Comparison of ENCODE assay signal across 1 cellular context in the genomic region with DNA sequence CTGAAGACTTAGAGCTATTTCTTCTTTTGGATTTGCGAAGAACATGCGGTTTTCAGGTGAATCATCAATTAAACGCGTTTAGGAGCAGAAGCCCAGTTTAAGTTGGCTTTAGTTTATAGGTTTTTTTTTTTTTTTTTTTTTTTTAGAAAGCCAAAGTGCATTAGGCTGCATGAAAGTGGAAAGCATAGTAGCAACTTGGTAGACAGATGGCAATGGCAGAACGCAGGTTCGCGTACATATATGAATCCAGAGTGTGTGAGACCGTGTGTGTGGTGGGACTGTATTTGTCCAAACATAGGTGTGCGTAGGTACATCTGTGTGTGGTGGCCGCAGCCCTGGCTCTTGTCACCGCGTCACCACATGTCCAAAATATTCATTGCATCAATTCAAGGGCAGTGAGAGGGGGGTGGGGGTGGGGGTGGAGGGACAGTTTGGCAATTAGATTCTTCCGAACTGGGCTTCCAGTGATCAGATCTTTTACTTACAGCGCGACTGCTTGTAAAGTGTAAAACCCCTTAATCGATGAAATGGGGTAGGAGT.
TF ChIP-seq lines count a peak whose summit lies in the region.

No MANE protein-coding gene starts in this region.

TF ChIP-seq in K562, 482 proteins besides CTCF, POLR2A, EP300 and RAD21 (continued from another document):
- TF ChIP-seq, protein P1, sequence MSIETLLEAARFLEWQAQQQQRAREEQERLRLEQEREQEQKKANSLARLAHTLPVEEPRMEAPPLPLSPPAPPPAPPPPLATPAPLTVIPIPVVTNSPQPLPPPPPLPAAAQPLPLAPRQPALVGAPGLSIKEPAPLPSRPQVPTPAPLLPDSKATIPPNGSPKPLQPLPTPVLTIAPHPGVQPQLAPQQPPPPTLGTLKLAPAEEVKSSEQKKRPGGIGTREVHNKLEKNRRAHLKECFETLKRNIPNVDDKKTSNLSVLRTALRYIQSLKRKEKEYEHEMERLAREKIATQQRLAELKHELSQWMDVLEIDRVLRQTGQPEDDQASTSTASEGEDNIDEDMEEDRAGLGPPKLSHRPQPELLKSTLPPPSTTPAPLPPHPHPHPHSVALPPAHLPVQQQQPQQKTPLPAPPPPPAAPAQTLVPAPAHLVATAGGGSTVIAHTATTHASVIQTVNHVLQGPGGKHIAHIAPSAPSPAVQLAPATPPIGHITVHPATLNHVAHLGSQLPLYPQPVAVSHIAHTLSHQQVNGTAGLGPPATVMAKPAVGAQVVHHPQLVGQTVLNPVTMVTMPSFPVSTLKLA (conservative IDR thresholded peaks at IDR 0.05): no peak
- no peak for TF ChIP-seq NCOA1 (IDR thresholded peaks at IDR 0.05; ENCODE audit: low read depth)
- TF ChIP-seq, protein P2, sequence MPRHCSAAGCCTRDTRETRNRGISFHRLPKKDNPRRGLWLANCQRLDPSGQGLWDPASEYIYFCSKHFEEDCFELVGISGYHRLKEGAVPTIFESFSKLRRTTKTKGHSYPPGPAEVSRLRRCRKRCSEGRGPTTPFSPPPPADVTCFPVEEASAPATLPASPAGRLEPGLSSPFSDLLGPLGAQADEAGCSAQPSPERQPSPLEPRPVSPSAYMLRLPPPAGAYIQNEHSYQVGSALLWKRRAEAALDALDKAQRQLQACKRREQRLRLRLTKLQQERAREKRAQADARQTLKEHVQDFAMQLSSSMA (CRISPR knock-in tag; IDR thresholded peaks at IDR 0.05): no peak
- TF ChIP-seq NCOA6 (IDR thresholded peaks at IDR 0.05): no peak
- no peak for TF ChIP-seq SMAD3 (CRISPR knock-in tag; conservative IDR thresholded peaks at IDR 0.05)
- TF ChIP-seq SNIP1 (IDR thresholded peaks at IDR 0.05; ENCODE audit: low read depth): 0 out of 2 replicates have a peak, but pooled peaks have one; percentile 43
- no peak for TF ChIP-seq SRSF7 (optimal IDR thresholded peaks at IDR 0.05; ENCODE audit: low read depth, low read length)
- no peak for TF ChIP-seq ZFP30 (CRISPR knock-in tag; IDR thresholded peaks at IDR 0.05; ENCODE audit: borderline replicate concordance)
- TF ChIP-seq, protein P3, sequence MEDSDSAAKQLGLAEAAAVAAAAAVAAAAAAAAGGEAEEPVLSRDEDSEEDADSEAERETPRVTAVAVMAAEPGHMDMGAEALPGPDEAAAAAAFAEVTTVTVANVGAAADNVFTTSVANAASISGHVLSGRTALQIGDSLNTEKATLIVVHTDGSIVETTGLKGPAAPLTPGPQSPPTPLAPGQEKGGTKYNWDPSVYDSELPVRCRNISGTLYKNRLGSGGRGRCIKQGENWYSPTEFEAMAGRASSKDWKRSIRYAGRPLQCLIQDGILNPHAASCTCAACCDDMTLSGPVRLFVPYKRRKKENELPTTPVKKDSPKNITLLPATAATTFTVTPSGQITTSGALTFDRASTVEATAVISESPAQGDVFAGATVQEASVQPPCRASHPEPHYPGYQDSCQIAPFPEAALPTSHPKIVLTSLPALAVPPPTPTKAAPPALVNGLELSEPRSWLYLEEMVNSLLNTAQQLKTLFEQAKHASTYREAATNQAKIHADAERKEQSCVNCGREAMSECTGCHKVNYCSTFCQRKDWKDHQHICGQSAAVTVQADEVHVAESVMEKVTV (CRISPR knock-in tag; IDR thresholded peaks at IDR 0.05): no peak
- no peak for TF ChIP-seq ZNF583 (CRISPR knock-in tag; IDR thresholded peaks at IDR 0.05)
- TF ChIP-seq ZFP1 (CRISPR knock-in tag; IDR thresholded peaks at IDR 0.05): no peak
- peak; percentile 68; the same call in 1 of the 2 replicates for TF ChIP-seq CREM (IDR thresholded peaks at IDR 0.05; ENCODE audit: low read depth)
- TF ChIP-seq, protein P4, sequence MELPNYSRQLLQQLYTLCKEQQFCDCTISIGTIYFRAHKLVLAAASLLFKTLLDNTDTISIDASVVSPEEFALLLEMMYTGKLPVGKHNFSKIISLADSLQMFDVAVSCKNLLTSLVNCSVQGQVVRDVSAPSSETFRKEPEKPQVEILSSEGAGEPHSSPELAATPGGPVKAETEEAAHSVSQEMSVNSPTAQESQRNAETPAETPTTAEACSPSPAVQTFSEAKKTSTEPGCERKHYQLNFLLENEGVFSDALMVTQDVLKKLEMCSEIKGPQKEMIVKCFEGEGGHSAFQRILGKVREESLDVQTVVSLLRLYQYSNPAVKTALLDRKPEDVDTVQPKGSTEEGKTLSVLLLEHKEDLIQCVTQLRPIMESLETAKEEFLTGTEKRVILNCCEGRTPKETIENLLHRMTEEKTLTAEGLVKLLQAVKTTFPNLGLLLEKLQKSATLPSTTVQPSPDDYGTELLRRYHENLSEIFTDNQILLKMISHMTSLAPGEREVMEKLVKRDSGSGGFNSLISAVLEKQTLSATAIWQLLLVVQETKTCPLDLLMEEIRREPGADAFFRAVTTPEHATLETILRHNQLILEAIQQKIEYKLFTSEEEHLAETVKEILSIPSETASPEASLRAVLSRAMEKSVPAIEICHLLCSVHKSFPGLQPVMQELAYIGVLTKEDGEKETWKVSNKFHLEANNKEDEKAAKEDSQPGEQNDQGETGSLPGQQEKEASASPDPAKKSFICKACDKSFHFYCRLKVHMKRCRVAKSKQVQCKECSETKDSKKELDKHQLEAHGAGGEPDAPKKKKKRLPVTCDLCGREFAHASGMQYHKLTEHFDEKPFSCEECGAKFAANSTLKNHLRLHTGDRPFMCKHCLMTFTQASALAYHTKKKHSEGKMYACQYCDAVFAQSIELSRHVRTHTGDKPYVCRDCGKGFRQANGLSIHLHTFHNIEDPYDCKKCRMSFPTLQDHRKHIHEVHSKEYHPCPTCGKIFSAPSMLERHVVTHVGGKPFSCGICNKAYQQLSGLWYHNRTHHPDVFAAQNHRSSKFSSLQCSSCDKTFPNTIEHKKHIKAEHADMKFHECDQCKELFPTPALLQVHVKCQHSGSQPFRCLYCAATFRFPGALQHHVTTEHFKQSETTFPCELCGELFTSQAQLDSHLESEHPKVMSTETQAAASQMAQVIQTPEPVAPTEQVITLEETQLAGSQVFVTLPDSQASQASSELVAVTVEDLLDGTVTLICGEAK (IDR thresholded peaks at IDR 0.05): peak; percentile 55; the same call in 1 of the 2 replicates
- TF ChIP-seq, protein P4 (CRISPR knock-in tag; IDR thresholded peaks at IDR 0.05): no peak
- TF ChIP-seq SUPT5H (IDR thresholded peaks at IDR 0.05): no peak
TF ChIP-seq in K562: peak in this region for 25.
